ENCODE assay signal across 9 cellular contexts in genomic region chr17:55601874-55602364, GRCh38.
DNase-seq lines count a peak whose midpoint lies in the region; ATAC-seq and TF ChIP-seq lines count a peak whose summit lies in the region.
"Had no signal": no experiment of that assay in that cellular context is flagged by ENCODE, and none has a peak within 500 bp of the region (broad histone marks: within the 10 kb centered on the region; RNA-seq: fewer than 3 reads in every experiment).

No MANE protein-coding gene starts in this region.

- H3K4me3 Mint-ChIP-seq in endodermal cell (no peak overlapping the region), progenitor cell of endocrine pancreas (ENCODE audit: low read depth) (no peak overlapping the region)
- H3K4me3 Mint-ChIP-seq: activated naive CD4-positive, alpha-beta T cell treated with anti-CD3 and anti-CD28 coated beads, Interleukin-2, amount 50 U/mL, for 24 hours had no signal

- H3K9me3 ChIP-seq in PC-9 (ENCODE audit: insufficient read depth, low read depth) (peaks cover 12% of the 10 kb centered on the region), endodermal cell (ENCODE audit: control insufficient read depth, low read length) (peaks cover 35% of the 10 kb centered on the region)

- H3K4me1 ChIP-seq in PC-9 (replicated peaks; ENCODE audit: insufficient read depth): no peaks in the 10 kb centered on the region
- H3K4me1 ChIP-seq in endodermal cell (ENCODE audit: control insufficient read depth, insufficient read depth, low read length): peaks cover 9% of the 10 kb centered on the region

- H3K27me3 Mint-ChIP-seq in endodermal cell (ENCODE audit: insufficient read depth) (no peaks in the 10 kb centered on the region), progenitor cell of endocrine pancreas (no peaks in the 10 kb centered on the region)

- ATAC-seq in HG03045 (IDR thresholded peaks at IDR 0.05; ENCODE audit: unreplicated experiment) (peak; percentile 52), GM18520 (IDR thresholded peaks at IDR 0.05; ENCODE audit: unreplicated experiment) (no peak), HG03521 (IDR thresholded peaks at IDR 0.05; ENCODE audit: unreplicated experiment) (no peak)

- H3K9me2 ChIP-seq in PC-9 (ENCODE audit: insufficient read depth): no peaks in the 10 kb centered on the region

- DNase-seq in SKM-1 treated with dmso at 0.1 percent for 144 hours (lab: John Stamatoyannopoulos, UW; ENCODE audit: unreplicated experiment) (peak; percentile 38), SKM-1 (lab: John Stamatoyannopoulos, UW; ENCODE audit: unreplicated experiment) (no peak), PC-9 (peak in 1 of 2 experiments; percentile 39), endodermal cell (peak; percentile 86), progenitor cell of endocrine pancreas (ENCODE audit: low spot score, unreplicated experiment) (no peak)

- TF ChIP-seq CTCF in PC-9 (conservative IDR thresholded peaks at IDR 0.05) (peak; percentile 84), endodermal cell (conservative IDR thresholded peaks at IDR 0.05) (peak; percentile 79), progenitor cell of endocrine pancreas (IDR thresholded peaks at IDR 0.05; ENCODE audit: unreplicated experiment) (peak; percentile 60)

- H3K27ac ChIP-seq in PC-9 (no peak overlapping the region), endodermal cell (ENCODE audit: low read depth, low read length) (no peak overlapping the region)

- H3F3A ChIP-seq in PC-9 (ENCODE audit: insufficient read depth, low read depth): no peaks in the 10 kb centered on the region

- no peaks in the 10 kb centered on the region for H4K20me1 ChIP-seq in PC-9 (ENCODE audit: insufficient read depth)

- no TSS peak for BruUV-seq in PC-9 (replicated peaks; lab: Mats Ljungman, UMichigan)

- H3K4me1 Mint-ChIP-seq in endodermal cell (peaks cover 33% of the 10 kb centered on the region), progenitor cell of endocrine pancreas (ENCODE audit: low read depth) (peaks cover 12% of the 10 kb centered on the region)
- H3K4me1 Mint-ChIP-seq: activated naive CD4-positive, alpha-beta T cell treated with anti-CD3 and anti-CD28 coated beads, Interleukin-2, amount 50 U/mL, for 24 hours had no signal

- H3K4me3 ChIP-seq in PC-9 (no peak overlapping the region), endodermal cell (ENCODE audit: low read length) (no peak overlapping the region)

- H3K36me3 Mint-ChIP-seq in endodermal cell (ENCODE audit: low read depth): no peaks in the 10 kb centered on the region
- peaks cover 4% of the 10 kb centered on the region for H3K36me3 Mint-ChIP-seq in progenitor cell of endocrine pancreas (ENCODE audit: insufficient read depth)

- CTCF ChIA-PET in PC-9 (lab: Charles Lee): interaction anchor here (0.5 to 0.7 kb wide), 4 partner anchors 116 to 169 kb away, joined by 3 to 5 read pairs (median 3); no protein-coding TSS in a partner anchor

- H3K9ac ChIP-seq in endodermal cell (ENCODE audit: extremely low read depth, low read length, poor library complexity, severe bottlenecking): no peak overlapping the region

- H3K27me3 ChIP-seq in PC-9 (ENCODE audit: insufficient read depth, low read depth) (peaks cover 13% of the 10 kb centered on the region; the same call in 1 of the 2 replicates), endodermal cell (ENCODE audit: control insufficient read depth, insufficient read depth, low read length, poor library complexity, severe bottlenecking) (no peaks in the 10 kb centered on the region)

- H3K27ac Mint-ChIP-seq in endodermal cell (peak overlapping the region; percentile 50), progenitor cell of endocrine pancreas (no peak overlapping the region)
- H3K27ac Mint-ChIP-seq: activated naive CD4-positive, alpha-beta T cell treated with anti-CD3 and anti-CD28 coated beads, Interleukin-2, amount 50 U/mL, for 24 hours had no signal

- H2AFZ ChIP-seq in PC-9: no peak overlapping the region

- intact Hi-C loops in PC-9 (cut with micrococcal nuclease; ENCODE audit: unreplicated experiment): loop anchor here (1.0 to 5.0 kb wide), 2 partner anchors 75 to 170 kb away; no protein-coding TSS in a partner anchor

- H3K4me2 ChIP-seq in PC-9: no peak overlapping the region

- POLR2A ChIA-PET in PC-9 (lab: Charles Lee; ENCODE audit: unreplicated experiment): no interaction called here

- H3K36me3 ChIP-seq in PC-9 (ENCODE audit: low read depth): no peaks in the 10 kb centered on the region
- H3K36me3 ChIP-seq in endodermal cell (ENCODE audit: control insufficient read depth, insufficient read depth, low read length): no peaks in the 10 kb centered on the region

- no peaks in the 10 kb centered on the region for H3K79me2 ChIP-seq in PC-9 (ENCODE audit: low read depth)

- H3K9me3 Mint-ChIP-seq in endodermal cell: peaks cover 20% of the 10 kb centered on the region
- peaks cover 33% of the 10 kb centered on the region for H3K9me3 Mint-ChIP-seq in progenitor cell of endocrine pancreas (ENCODE audit: low read depth)

Comparison
In these comparisons a context has a peak if more than half of its experiments do, and no peak if none do; other contexts are left out.
1. DNase-seq: peak in SKM-1 treated with dmso at 0.1 percent for 144 hours (single experiment) and endodermal cell (single experiment); none in SKM-1 (single experiment) and progenitor cell of endocrine pancreas (single experiment).
2. Peak in every context shown above with its lines, with median percentiles within 50 percentile points of each other: CTCF ChIP-seq.